ENCODE assay signal across 7 cellular contexts in the genomic region with DNA sequence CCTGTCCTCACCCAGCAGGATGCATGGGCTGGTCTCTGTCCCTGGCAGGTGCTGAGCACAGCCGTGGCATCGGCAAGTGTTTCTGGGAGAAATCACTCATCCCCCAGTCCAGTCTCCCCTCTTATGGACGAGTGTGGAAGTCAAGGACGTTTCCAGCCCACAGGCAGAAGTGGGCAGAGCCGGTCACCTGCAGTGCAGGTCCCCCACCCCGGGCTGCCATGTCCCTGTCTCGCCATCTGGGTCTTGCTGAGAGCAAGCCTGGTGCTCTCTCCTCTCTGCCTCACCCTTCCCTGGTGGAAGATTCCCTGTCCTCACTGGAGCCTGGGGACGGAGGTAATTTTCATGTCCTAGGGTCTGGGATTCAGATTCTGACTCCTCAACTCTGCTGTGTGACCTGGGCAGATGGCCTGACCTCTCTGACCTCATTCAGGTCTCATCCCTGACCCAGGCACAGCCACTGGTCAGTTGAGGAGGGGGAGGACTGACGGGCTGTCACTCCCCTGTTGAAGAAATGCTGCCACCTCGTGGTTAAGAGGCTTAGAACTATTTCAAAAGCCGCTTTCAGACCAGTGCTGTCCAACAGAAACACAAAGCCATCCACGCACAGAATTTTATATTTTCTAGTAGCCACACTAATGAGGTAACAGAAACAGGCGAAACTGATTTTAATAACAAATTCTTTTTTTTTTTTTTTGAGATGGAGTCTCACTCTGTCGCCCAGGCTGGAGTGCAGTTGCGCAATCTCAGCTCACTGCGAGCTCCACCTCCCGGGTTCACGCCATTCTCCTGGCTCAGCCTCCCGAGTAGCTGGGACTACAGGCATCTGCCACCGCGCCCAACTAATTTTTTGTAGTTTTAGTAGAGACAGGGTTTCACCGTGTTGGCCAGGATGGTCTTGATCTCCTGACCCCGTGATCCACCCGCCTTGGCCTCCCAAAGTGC. TPM values are rescaled to one million over a fixed set of nuclear protein-coding genes. Genes with fewer than 3 reads are reported as not detected.
DNase-seq lines count a peak whose midpoint lies in the region; FAIRE-seq and TF ChIP-seq lines count a peak whose summit lies in the region.

No MANE protein-coding gene starts in this region.

- FAIRE-seq in H54 (lab: Jason Lieb, UNC), result no peak

- DNase-seq in DMS153 treated with DMSO at 0.1 percent for 48 hours (lab: John Stamatoyannopoulos, UW; ENCODE audit: unreplicated experiment) (peak; percentile 0), H54 (ENCODE audit: insufficient read length, low spot score) (peak; percentile 78), NT2/D1 (ENCODE audit: low read depth, low spot score) (peak; percentile 66), cerebellum (ENCODE audit: low spot score) (peak; percentile 70), kidney glomerular epithelial cell (lab: John Stamatoyannopoulos, UW) (peak; percentile 39), ureter (ENCODE audit: low spot score) (peak; percentile 62)
- no peak for DNase-seq in activated T-cell treated with anti-CD3 and anti-CD28 coated beads, Interleukin-2, amount 50 U/mL, for 1 hour

- H3K27me3 ChIP-seq in NT2/D1 (ENCODE audit: insufficient read depth, insufficient read length), result no peaks in the 10 kb centered on the region

- TF ChIP-seq POLR2A in H54 (IDR thresholded peaks at IDR 0.05; ENCODE audit: low read depth, low read length), result no peak

- peak overlapping the region; percentile 94 for H3K9ac ChIP-seq in NT2/D1 (ENCODE audit: insufficient read length, low read depth)

- H3K9me3 ChIP-seq in NT2/D1 (ENCODE audit: insufficient read depth, low read length), result no peaks in the 10 kb centered on the region

- H3K36me3 ChIP-seq in NT2/D1 (ENCODE audit: insufficient read depth, insufficient read length, low read length), result peaks cover 50% of the 10 kb centered on the region

- peak overlapping the region; percentile 89 for H3K4me3 ChIP-seq in NT2/D1 (ENCODE audit: insufficient read length, low read depth)

- peaks cover 50% of the 10 kb centered on the region for H3K4me1 ChIP-seq in NT2/D1 (ENCODE audit: insufficient read depth, insufficient read length)

RNA-seq across cellular contexts. Expression of gene CPZ, which starts 1.8 kb away (rescaled TPM):
- 5.0 TPM for total RNA-seq in cerebellum
- total RNA-seq in ureter, result 7.4 TPM

RNA-seq across cellular contexts. Expression of gene GPR78, which starts 14.2 kb away (rescaled TPM):
- total RNA-seq in cerebellum, result 0.73 TPM
- 1.4 TPM for total RNA-seq in ureter
